In the genomic region with DNA sequence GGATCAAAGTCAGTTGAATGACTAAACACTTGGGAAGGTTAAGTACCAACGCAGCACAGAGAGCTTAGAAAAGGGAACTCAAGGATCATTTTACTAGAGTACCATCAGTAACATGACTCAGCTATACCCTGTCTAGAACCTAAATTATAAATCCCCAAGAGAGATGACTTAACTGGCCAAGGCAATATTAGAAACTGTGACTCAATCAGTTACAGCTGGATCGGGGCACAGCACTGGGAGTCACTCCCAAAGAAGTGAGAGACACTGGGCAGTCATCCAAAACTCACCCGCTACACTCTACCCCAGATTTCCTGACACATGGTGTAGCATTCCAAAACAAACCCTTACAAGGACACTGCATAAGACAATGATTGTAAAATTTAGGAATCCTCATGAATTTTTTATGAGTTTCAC, we compare ENCODE assay signal across 8 cellular contexts. TPM values are rescaled to one million over a fixed set of nuclear protein-coding genes. Genes with fewer than 3 reads are reported as not detected.
DNase-seq lines count a peak whose midpoint lies in the region; ATAC-seq and TF ChIP-seq lines count a peak whose summit lies in the region.

No MANE protein-coding gene starts in this region.

- no peak overlapping the region for H2AFZ ChIP-seq in ACC112 (ENCODE audit: low read length, unreplicated experiment)

- no peak for TF ChIP-seq CTCF in spleen (IDR thresholded peaks at IDR 0.05 in 8 of 11, conservative IDR thresholded peaks at IDR 0.05 in 3 of 11)

- 13 to 36% (median 15%) methylated on average over 3 of the region's 3 CpGs for WGBS in spleen, 5 donors

- H3K36me3 ChIP-seq in ACC112 (ENCODE audit: insufficient read depth, low read length), result peaks cover 19% of the 10 kb centered on the region
- H3K36me3 ChIP-seq in spleen, result peaks cover 4 to 54% (median 19%) of the 10 kb centered on the region in 6 donors

- DNase-seq in NCI-H2196 (lab: John Stamatoyannopoulos, UW; ENCODE audit: unreplicated experiment), result peak; percentile 58
- DNase-seq in astrocyte of the hippocampus (ENCODE audit: low read depth, low spot score), result peak; percentile 90
- DNase-seq in hypothalamus (lab: John Stamatoyannopoulos, UW), result peak in 39 of 51 donors; percentile 7 to 78 (median 51)
- no peak for DNase-seq in spleen
- DNase-seq in activated CD4-positive, alpha-beta T cell treated with anti-CD3 and anti-CD28 coated beads, Interleukin-2, amount 50 U/mL, for 1 hour, result no peak
- no peak for DNase-seq in GM19238 (ENCODE audit: insufficient read length, low spot score)

- peaks cover 63% of the 10 kb centered on the region for H3K4me1 ChIP-seq in ACC112 (ENCODE audit: control insufficient read depth, insufficient read depth, low read length, unreplicated experiment)
- H3K4me1 ChIP-seq in spleen, result peaks cover 14 to 92% (median 59%) of the 10 kb centered on the region in 6 donors

- intact Hi-C loops in spleen (cut with DNase I; ENCODE audit: low total_unique reads), result no loop called here

- H3K4me3 ChIP-seq in ACC112 (ENCODE audit: low read depth, low read length), result peak overlapping the region; percentile 58
- no peak overlapping the region for H3K4me3 ChIP-seq in spleen

- H3K27ac ChIP-seq in ACC112 (ENCODE audit: low read depth, low read length) (peak overlapping the region; percentile 95), spleen (peak overlapping the region in 6 of 8 donors; percentile 4 to 59 (median 36))

- no peaks in the 10 kb centered on the region for H3K27me3 ChIP-seq in ACC112 (ENCODE audit: insufficient read depth, low read length)
- H3K27me3 ChIP-seq in spleen (replicated peaks in 1 of 7), result no peaks in the 10 kb centered on the region

- no peak for TF ChIP-seq POLR2A in spleen (IDR thresholded peaks at IDR 0.05)

- H3K9me3 ChIP-seq in spleen, result no peaks in the 10 kb centered on the region

- peak; percentile 78 for ATAC-seq in GM18868 (IDR thresholded peaks at IDR 0.05; ENCODE audit: unreplicated experiment)

- peaks cover 82% of the 10 kb centered on the region for H3K79me2 ChIP-seq in ACC112 (ENCODE audit: control insufficient read depth, insufficient read depth, low read length, unreplicated experiment)

RNA-seq across cellular contexts. Expression of a gene that starts 17.7 kb away (rescaled TPM):
- 10 to 100 TPM; 40.5 to 59.7 (median 44.3) TPM for total RNA-seq in spleen
- 10 to 100 TPM; 18.8 to 28.1 (median 22.0) TPM for polyA plus RNA-seq in spleen

RNA-seq across cellular contexts. Expression of a gene that starts 26.9 kb away (rescaled TPM):
- total RNA-seq in spleen, result 10 to 100 TPM; 32.3 to 55.7 (median 50.1) TPM
- 100 to 1,000 TPM in 2 of 3 donors, 10 to 100 TPM in 1; 76.9 to 165 (median 103) TPM for polyA plus RNA-seq in spleen

Comparison
In these comparisons a context has a peak if more than half of its experiments do, and no peak if none do; other contexts are left out.
1. DNase-seq: peak in NCI-H2196 (single experiment), astrocyte of the hippocampus (single experiment) and hypothalamus (39 of 51); none in spleen (single experiment), activated CD4-positive, alpha-beta T cell treated with anti-CD3 and anti-CD28 coated beads, Interleukin-2, amount 50 U/mL, for 1 hour (single experiment) and GM19238 (single experiment).